ENCODE assay signal across 16 cellular contexts in genomic region chr2:28552045-28552823, GRCh38. TPM values are rescaled to one million over a fixed set of nuclear protein-coding genes. Genes with fewer than 3 reads are reported as not detected.
DNase-seq lines count a peak whose midpoint lies in the region; ATAC-seq and TF ChIP-seq lines count a peak whose summit lies in the region.
"Had no signal": no experiment of that assay in that cellular context is flagged by ENCODE, and none has a peak within 500 bp of the region (broad histone marks: within the 10 kb centered on the region; RNA-seq: fewer than 3 reads in every experiment).

No MANE protein-coding gene starts in this region.

- CTCF ChIA-PET in T-cell (lab: Charles Lee): no interaction called here

- no peak for TF ChIP-seq CTCF in HFFc6 (IDR thresholded peaks at IDR 0.05)
- no peak for TF ChIP-seq CTCF in fibroblast of the aortic adventitia (IDR thresholded peaks at IDR 0.05; ENCODE audit: insufficient read depth, low read length)

- H3K4me1 Mint-ChIP-seq in HFFc6 (ENCODE audit: low read depth) (peaks cover 11% of the 10 kb centered on the region), T-cell (peaks cover 0 to 11% (median 8%) of the 10 kb centered on the region in 3 donors)
- peaks cover 3% of the 10 kb centered on the region for H3K4me1 Mint-ChIP-seq in activated naive CD8-positive, alpha-beta T cell treated with anti-CD3 and anti-CD28 coated beads for 36 hours

- H3K9me3 Mint-ChIP-seq in HFFc6: no peaks in the 10 kb centered on the region
- no peaks in the 10 kb centered on the region for H3K9me3 Mint-ChIP-seq in activated naive CD8-positive, alpha-beta T cell treated with anti-CD3 and anti-CD28 coated beads for 36 hours
- no peaks in the 10 kb centered on the region for H3K9me3 Mint-ChIP-seq in T-cell
- H3K9me3 Mint-ChIP-seq: dendritic cell treated with granulocyte-macrophage colony-stimulating factor and Interleukin-4, amounts not matched to agents 40 ng/mL and 50 ng/mL, for 4 days had no signal

- POLR2A ChIA-PET in T-cell (lab: Charles Lee): no interaction called here

- no peaks in the 10 kb centered on the region for H3K36me3 ChIP-seq in H7 (replicated peaks; ENCODE audit: control insufficient read depth, insufficient read depth, low read length)
- H3K36me3 ChIP-seq: gastrocnemius medialis, SJSA1, upper lobe of left lung had no signal

- H3K27me3 ChIP-seq in H7 (ENCODE audit: control insufficient read depth, insufficient read depth, low read length): no peaks in the 10 kb centered on the region
- H3K27me3 ChIP-seq: gastrocnemius medialis, SJSA1, upper lobe of left lung had no signal

- H3K36me3 Mint-ChIP-seq in HFFc6 (ENCODE audit: low read depth) (no peaks in the 10 kb centered on the region), T-cell (no peaks in the 10 kb centered on the region)
- no peaks in the 10 kb centered on the region for H3K36me3 Mint-ChIP-seq in activated naive CD8-positive, alpha-beta T cell treated with anti-CD3 and anti-CD28 coated beads for 36 hours
- H3K36me3 Mint-ChIP-seq: activated naive CD8-positive, alpha-beta T cell had no signal

- H3K27ac Mint-ChIP-seq in HFFc6: no peak overlapping the region
- H3K27ac Mint-ChIP-seq in activated naive CD8-positive, alpha-beta T cell treated with anti-CD3 and anti-CD28 coated beads for 36 hours: peak overlapping the region; percentile 13
- no peak overlapping the region for H3K27ac Mint-ChIP-seq in T-cell
- H3K27ac Mint-ChIP-seq: activated naive CD8-positive, alpha-beta T cell; dendritic cell treated with granulocyte-macrophage colony-stimulating factor and Interleukin-4, amounts not matched to agents 40 ng/mL and 50 ng/mL, for 4 days had no signal

- peaks cover 8% of the 10 kb centered on the region for H3K27me3 Mint-ChIP-seq in HFFc6 (ENCODE audit: insufficient read depth)
- H3K27me3 Mint-ChIP-seq in activated naive CD8-positive, alpha-beta T cell treated with anti-CD3 and anti-CD28 coated beads for 36 hours: no peaks in the 10 kb centered on the region
- H3K27me3 Mint-ChIP-seq in T-cell: no peaks in the 10 kb centered on the region
- H3K27me3 Mint-ChIP-seq: activated naive CD8-positive, alpha-beta T cell; dendritic cell treated with granulocyte-macrophage colony-stimulating factor and Interleukin-4, amounts not matched to agents 40 ng/mL and 50 ng/mL, for 4 days had no signal

- H3K4me3 Mint-ChIP-seq in HFFc6 (no peak overlapping the region), T-cell (no peak overlapping the region)
- no peak overlapping the region for H3K4me3 Mint-ChIP-seq in activated naive CD8-positive, alpha-beta T cell treated with anti-CD3 and anti-CD28 coated beads for 36 hours
- H3K4me3 Mint-ChIP-seq: activated naive CD8-positive, alpha-beta T cell; dendritic cell treated with granulocyte-macrophage colony-stimulating factor and Interleukin-4, amounts not matched to agents 40 ng/mL and 50 ng/mL, for 4 days had no signal

- DNase-seq in ACHN: peak; percentile 16
- DNase-seq in HFFc6: peak; percentile 50
- no peak for DNase-seq in activated naive CD8-positive, alpha-beta T cell treated with anti-CD3 and anti-CD28 coated beads for 36 hours
- peak; percentile 67 for DNase-seq in fibroblast of the aortic adventitia (ENCODE audit: low read depth)
- no peak for DNase-seq in Right ventricle myocardium superior
- no peak for DNase-seq in activated effector memory CD4-positive, alpha-beta T cell treated with Interleukin-2 at 50 U/mL for 16 hours
- DNase-seq in T-cell: no peak
- no peak for DNase-seq in H7
- DNase-seq: gastrocnemius medialis; NCI-H2029 treated with DMSO at 0.1 percent for 48 hours; psoas muscle; stimulated activated CD4-positive, alpha-beta T cell treated with anti-CD3 and anti-CD28 coated beads, Interleukin-1b, Interleukin-23, amount 100 ng/mL, for 48 hours; upper lobe of left lung had no signal

- no peak for ATAC-seq in Right ventricle myocardium superior (ENCODE audit: poor library complexity)
- no peak for ATAC-seq in T-cell (replicated peaks in 1 of 4)
- ATAC-seq: gastrocnemius medialis, psoas muscle had no signal

- H3K4me3 ChIP-seq in fibroblast of the aortic adventitia (ENCODE audit: low read depth, low read length): no peak overlapping the region
- no peak overlapping the region for H3K4me3 ChIP-seq in H7 (ENCODE audit: insufficient read depth, low read depth, low read length)
- H3K4me3 ChIP-seq: gastrocnemius medialis, psoas muscle, SJSA1, upper lobe of left lung had no signal

- intact Hi-C loops in Right ventricle myocardium superior (cut with DNase I): no loop called here

- in situ Hi-C loops in ACHN (cut with HindIII; ENCODE audit: low pct_ligation_motif_present, low pct_unique_long_range_greater_than_20kb, low sequenced_read_pairs): no loop called here

RNA-seq across cellular contexts. Expression of gene PLB1, which starts 56.4 kb away (rescaled TPM):
- total RNA-seq in HFFc6 (2021; fragmentation: NEBNext Ultra II Directional; extraction: Animal tissue kit (Norgen Biotek cat#: 25700)): under 1 TPM; 0.36 to 0.95 (median 0.62) TPM
- total RNA-seq in activated naive CD8-positive, alpha-beta T cell treated with anti-CD3 and anti-CD28 coated beads for 36 hours: 1 to 10 TPM in 1 of 2 experiments, under 1 TPM in 1; 0.99 to 1.4 TPM
- total RNA-seq in fibroblast of the aortic adventitia (ENCODE audit: low replicate concordance) (2.7 and 7.8 TPM in 2 replicates), Right ventricle myocardium superior (1.8 TPM), T-cell (1 to 10 TPM in 2 of 5 donors, under 1 TPM in 3; 0.07 to 2.5 (median 0.58) TPM)
- not detected in 2 replicates for total RNA-seq in H7 (2014; rRNA removed; shearing (Covaris generic))

Comparison
In these comparisons a context has a peak if more than half of its experiments do, and no peak if none do; other contexts are left out.
1. DNase-seq: peak in ACHN (single experiment), HFFc6 (single experiment) and fibroblast of the aortic adventitia (single experiment); none in activated naive CD8-positive, alpha-beta T cell treated with anti-CD3 and anti-CD28 coated beads for 36 hours (single experiment), Right ventricle myocardium superior (single experiment), activated effector memory CD4-positive, alpha-beta T cell treated with Interleukin-2 at 50 U/mL for 16 hours (single experiment), T-cell (0 of 34) and H7 (single experiment).